Comparison of ENCODE assay signal across 20 cellular contexts in genomic region chr7:151588982-151589381, GRCh38.
"Had no signal": no experiment of that assay in that cellular context is flagged by ENCODE, and none has a peak within 500 bp of the region (broad histone marks: within the 10 kb centered on the region; RNA-seq: fewer than 3 reads in every experiment).

No MANE protein-coding gene starts in this region.

- H3K36me3 ChIP-seq: MG63 had no signal

- DNase-seq: Karpas-422, KG1, MG63, NCI-H1092, NCI-H1105 treated with DMSO at 0.1 percent for 48 hours, NCI-H1417 treated with DMSO at 0.1 percent for 48 hours, NCI-H146, NCI-H1694 treated with DMSO at 0.1 percent for 48 hours, NCI-H1930, NCI-H2081, NCI-H2107, NCI-H2227 treated with DMSO at 0.1 percent for 48 hours, NCI-H524, NCI-H526 treated with DMSO at 0.1 percent for 48 hours, NCI-H748 treated with DMSO at 0.1 percent for 48 hours, PC-3, SHP77, SK-N-SH had no signal

- H3K9me3 ChIP-seq: MG63, SK-N-SH had no signal

- H3K4me2 ChIP-seq: SK-N-SH had no signal

- H3K27ac ChIP-seq: RWPE1 had no signal

- ATAC-seq: Panc1, PC-3 had no signal

- H3K9ac ChIP-seq: SK-N-SH had no signal

- H3K27me3 ChIP-seq: MG63 had no signal

- H3K4me3 ChIP-seq: MG63 had no signal
